ENCODE assay signal across 25 cellular contexts in the genomic region with DNA sequence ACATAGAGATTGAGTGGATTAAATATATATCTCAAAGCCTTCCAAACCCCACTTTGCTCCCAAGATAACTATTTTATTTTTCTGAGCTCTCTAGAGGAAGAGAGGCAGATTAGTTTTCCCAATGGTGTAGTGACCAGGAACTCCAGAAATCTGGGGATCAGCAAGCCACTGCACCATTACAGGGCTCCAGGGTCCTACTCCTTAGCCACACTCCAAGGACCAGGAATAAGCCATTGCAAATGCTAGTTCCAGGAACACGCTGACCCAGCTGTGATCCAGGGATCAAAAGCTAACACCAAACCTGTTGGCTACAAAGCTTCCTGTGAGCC.
A peak's percentile ranks its signal among the peaks of the same experiment; 100 is the strongest.
DNase-seq lines count a peak whose midpoint lies in the region; ATAC-seq, FAIRE-seq and TF ChIP-seq lines count a peak whose summit lies in the region.
"Had no signal": no experiment of that assay in that cellular context is flagged by ENCODE, and none has a peak within 500 bp of the region (broad histone marks: within the 10 kb centered on the region; RNA-seq: fewer than 3 reads in every experiment).

No MANE protein-coding gene starts in this region.

- ATAC-seq in K562: no peak; the same call in 2 of the 3 replicates
- ATAC-seq in foreskin keratinocyte: no peak
- ATAC-seq: CD8-positive, alpha-beta T cell had no signal

- H3K4me1 ChIP-seq in breast epithelium (no peaks in the 10 kb centered on the region), K562 (replicated peaks in 1 of 2; ENCODE audit: control insufficient read depth in 2 of 2, insufficient read depth in 2 of 2, low read length in 2 of 2) (peaks cover 64 to 89% of the 10 kb centered on the region in 2 experiments), foreskin keratinocyte (peaks cover 69% of the 10 kb centered on the region), Caco-2 (no peaks in the 10 kb centered on the region), left ventricle myocardium inferior (no peaks in the 10 kb centered on the region)

- FAIRE-seq in K562 (lab: Jason Lieb, UNC): no peak
- FAIRE-seq: A204.1, GM12891, GM19239, H1 had no signal

- H2AFZ ChIP-seq in K562 (ENCODE audit: low read depth, low read length): peak overlapping the region; percentile 57

- H4K20me1 ChIP-seq in K562 (replicated peaks; ENCODE audit: control insufficient read depth, insufficient read depth, low read length): no peaks in the 10 kb centered on the region
- H4K20me1 ChIP-seq: BLaER1 had no signal

- no peaks in the 10 kb centered on the region for H3K27me3 Mint-ChIP-seq in MCF 10A (ENCODE audit: insufficient read depth, unreplicated experiment)
- H3K27me3 Mint-ChIP-seq in Caco-2 (ENCODE audit: insufficient read depth, unreplicated experiment): no peaks in the 10 kb centered on the region

- BruUV-seq in MCF 10A (replicated peaks; lab: Mats Ljungman, UMichigan) (no TSS peak), K562 (replicated peaks; lab: Mats Ljungman, UMichigan) (no TSS peak), Caco-2 (replicated peaks; lab: Mats Ljungman, UMichigan) (no TSS peak)

- CTCF ChIA-PET in MCF 10A (lab: Yijun Ruan, JAX) (interaction anchor here (0.6 to 2.7 kb wide), 4 partner anchors 115 to 190 kb away, joined by 3 to 10 read pairs (median 4); no protein-coding TSS in a partner anchor), K562 (lab: Yijun Ruan, JAX; ENCODE audit: low intra/inter-chr PET ratio) (no interaction called here), Caco-2 (lab: Charles Lee) (no interaction called here)

- H3K4me2 ChIP-seq in K562 (ENCODE audit: insufficient read depth, low read length): peak overlapping the region; percentile 76
- H3K4me2 ChIP-seq: BLaER1 had no signal

- in situ Hi-C loops in K562 (cut with MboI) (no loop called here), GM13977 (cut with MboI; ENCODE audit: low pct_unique_long_range_greater_than_20kb, low sequenced_read_pairs, unreplicated experiment) (no loop called here)

- no peak for TF ChIP-seq POLR2A in breast epithelium (IDR thresholded peaks at IDR 0.05)
- no peak for TF ChIP-seq POLR2A in K562 (conservative IDR thresholded peaks at IDR 0.05)

- H3K4me3 Mint-ChIP-seq in MCF 10A (ENCODE audit: unreplicated experiment) (no peak overlapping the region), Caco-2 (ENCODE audit: unreplicated experiment) (no peak overlapping the region)
- H3K4me3 Mint-ChIP-seq: B cell; CD4-positive, CD25-positive, alpha-beta regulatory T cell; CD8-positive, alpha-beta T cell had no signal

- intact Hi-C loops in MCF 10A (cut with micrococcal nuclease) (loop anchor here (5.0 kb wide), 1 partner anchor 129 kb away; a partner anchor contains a TSS), breast epithelium (cut with DNase I; ENCODE audit: low total_unique reads) (loop anchor here (1.0 kb wide), 1 partner anchor 30 kb away; no protein-coding TSS in a partner anchor), K562 (cut with micrococcal nuclease) (loop anchor here (2.0 to 10.0 kb wide), 3 partner anchors 51 to 336 kb away; no protein-coding TSS in a partner anchor), Caco-2 (cut with micrococcal nuclease; ENCODE audit: unreplicated experiment) (no loop called here), left ventricle myocardium inferior (cut with micrococcal nuclease) (no loop called here)

- no peak for DNase-seq in MCF 10A (ENCODE audit: unreplicated experiment)
- no peak for DNase-seq in breast epithelium (ENCODE audit: low spot score in 2 of 2)
- DNase-seq in K562 (ENCODE audit: extremely low read depth in 1 of 4, low spot score in 3 of 4): no peak
- DNase-seq in foreskin keratinocyte: no peak
- DNase-seq in cerebellar nuclear complex (lab: John Stamatoyannopoulos, UW): no peak
- DNase-seq in Caco-2: no peak
- DNase-seq in left ventricle myocardium inferior: no peak
- DNase-seq in GM13977 (ENCODE audit: low spot score): no peak
- DNase-seq: Calu3; CD4-positive, CD25-positive, alpha-beta regulatory T cell; CD8-positive, alpha-beta T cell; DMS53; DMS79 treated with DMSO at 0.1 percent for 48 hours; GF-D8; GM23248; H7; HCEC 1CT had no signal

- H3K9me1 ChIP-seq in K562 (ENCODE audit: control insufficient read depth, insufficient read depth, low read length): no peaks in the 10 kb centered on the region

- H3K4me1 Mint-ChIP-seq in MCF 10A (ENCODE audit: insufficient read depth, unreplicated experiment) (peaks cover 54% of the 10 kb centered on the region), Caco-2 (ENCODE audit: low read depth, unreplicated experiment) (no peaks in the 10 kb centered on the region)
- H3K4me1 Mint-ChIP-seq: CD4-positive, CD25-positive, alpha-beta regulatory T cell had no signal

- no peak for TF ChIP-seq CTCF in MCF 10A (IDR thresholded peaks at IDR 0.05; ENCODE audit: unreplicated experiment)
- TF ChIP-seq CTCF in breast epithelium (IDR thresholded peaks at IDR 0.05): no peak
- no peak for TF ChIP-seq CTCF in K562 (IDR thresholded peaks at IDR 0.05 in 2 of 3, conservative IDR thresholded peaks at IDR 0.05 in 1 of 3; ENCODE audit: insufficient read depth in 2 of 3, low read depth in 1 of 3, low read length in 3 of 3)
- no peak for TF ChIP-seq CTCF in foreskin keratinocyte (conservative IDR thresholded peaks at IDR 0.05)
- TF ChIP-seq CTCF in Caco-2 (IDR thresholded peaks at IDR 0.05; ENCODE audit: insufficient read depth in 1 of 2, low read depth in 1 of 2, low read length in 1 of 2, severe bottlenecking in 1 of 2, unreplicated experiment in 1 of 2): no peak
- TF ChIP-seq CTCF in left ventricle myocardium inferior (IDR thresholded peaks at IDR 0.05; ENCODE audit: borderline replicate concordance): no peak
- TF ChIP-seq CTCF in GM13977 (IDR thresholded peaks at IDR 0.05; ENCODE audit: extremely low read depth, insufficient read depth, missing control alignments): no peak

- H3K79me2 ChIP-seq in K562 (ENCODE audit: control insufficient read depth, insufficient read depth, low read length): no peaks in the 10 kb centered on the region

- no peak overlapping the region for H3K4me3 ChIP-seq in breast epithelium
- no peak overlapping the region for H3K4me3 ChIP-seq in K562
- H3K4me3 ChIP-seq in Caco-2 (ENCODE audit: low read depth, low read length): no peak overlapping the region
- H3K4me3 ChIP-seq in left ventricle myocardium inferior: no peak overlapping the region
- H3K4me3 ChIP-seq: BLaER1, GM23248 had no signal

- no peak for TF ChIP-seq EP300 in K562 (IDR thresholded peaks at IDR 0.05; ENCODE audit: low read length)

- H3K9me3 Mint-ChIP-seq in MCF 10A (ENCODE audit: unreplicated experiment) (no peaks in the 10 kb centered on the region), Caco-2 (ENCODE audit: unreplicated experiment) (peaks cover 11% of the 10 kb centered on the region)
- H3K9me3 Mint-ChIP-seq: CD8-positive, alpha-beta T cell had no signal

- H3K27me3 ChIP-seq in breast epithelium: no peaks in the 10 kb centered on the region
- H3K27me3 ChIP-seq in K562 (ENCODE audit: control insufficient read depth in 2 of 2, insufficient read depth in 2 of 2, low read length in 2 of 2): no peaks in the 10 kb centered on the region
- H3K27me3 ChIP-seq in foreskin keratinocyte: no peaks in the 10 kb centered on the region
- no peaks in the 10 kb centered on the region for H3K27me3 ChIP-seq in Caco-2 (replicated peaks; ENCODE audit: control insufficient read depth, insufficient read depth, low read length)
- H3K27me3 ChIP-seq in left ventricle myocardium inferior (ENCODE audit: low read depth): no peaks in the 10 kb centered on the region
- H3K27me3 ChIP-seq: BLaER1 had no signal

- POLR2A ChIA-PET in MCF 10A (lab: Yijun Ruan, JAX): interaction anchor here (0.9 to 9.0 kb wide), 10 partner anchors 8 to 200 kb away, joined by 3 to 282 read pairs (median 32); a partner anchor contains a TSS
- POLR2A ChIA-PET in K562 (lab: Yijun Ruan, JAX): interaction anchor here (0.7 to 2.4 kb wide), 10 partner anchors 13 to 174 kb away, joined by 3 to 11 read pairs (median 3); no protein-coding TSS in a partner anchor
- POLR2A ChIA-PET in Caco-2 (lab: Charles Lee): no interaction called here

- H3K27ac Mint-ChIP-seq in MCF 10A (ENCODE audit: low read depth, unreplicated experiment) (peak overlapping the region; percentile 92), Caco-2 (ENCODE audit: unreplicated experiment) (no peak overlapping the region)
- H3K27ac Mint-ChIP-seq: B cell; CD4-positive, CD25-positive, alpha-beta regulatory T cell; CD8-positive, alpha-beta T cell had no signal

- no peaks in the 10 kb centered on the region for H3K9me3 ChIP-seq in breast epithelium
- no peaks in the 10 kb centered on the region for H3K9me3 ChIP-seq in K562 (replicated peaks; ENCODE audit: control insufficient read depth, insufficient read depth, low read depth, low read length)
- H3K9me3 ChIP-seq in Caco-2: no peaks in the 10 kb centered on the region
- no peaks in the 10 kb centered on the region for H3K9me3 ChIP-seq in left ventricle myocardium inferior (replicated peaks)
- H3K9me3 ChIP-seq: BLaER1 had no signal

- H3K36me3 ChIP-seq in breast epithelium (no peaks in the 10 kb centered on the region), K562 (ENCODE audit: control insufficient read depth, insufficient read depth, low read length) (no peaks in the 10 kb centered on the region), Caco-2 (ENCODE audit: control insufficient read depth, insufficient read depth, low read length) (no peaks in the 10 kb centered on the region), left ventricle myocardium inferior (no peaks in the 10 kb centered on the region)
- H3K36me3 ChIP-seq: BLaER1 had no signal

- WGBS in K562 (ENCODE audit: insufficient coverage, low coverage, missing lambda C conversion rate): 21% methylated on average over 1 of the region's 1 CpG

- H3K9ac ChIP-seq in K562 (ENCODE audit: insufficient read depth in 1 of 2, low read depth in 2 of 2, low read length in 2 of 2): peak overlapping the region; percentile 53 to 67; a peak in 3 of 4 replicates
- H3K9ac ChIP-seq: BLaER1, GM23248 had no signal

- peaks cover 12% of the 10 kb centered on the region for H3K36me3 Mint-ChIP-seq in MCF 10A (ENCODE audit: insufficient read depth, unreplicated experiment)
- no peaks in the 10 kb centered on the region for H3K36me3 Mint-ChIP-seq in Caco-2 (ENCODE audit: insufficient read depth, unreplicated experiment)
- H3K36me3 Mint-ChIP-seq: CD4-positive, CD25-positive, alpha-beta regulatory T cell; CD8-positive, alpha-beta T cell had no signal

- no peak overlapping the region for H3K27ac ChIP-seq in breast epithelium
- H3K27ac ChIP-seq in K562 (ENCODE audit: extremely low read depth, low read depth, low read length): peak overlapping the region; percentile 93
- peak overlapping the region; percentile 99 for H3K27ac ChIP-seq in foreskin keratinocyte
- H3K27ac ChIP-seq in left ventricle myocardium inferior (replicated peaks): no peak overlapping the region
- H3K27ac ChIP-seq: 22Rv1, BLaER1, C4-2B had no signal

- TF ChIP-seq RAD21 in K562 (CRISPR knock-in tag; conservative IDR thresholded peaks at IDR 0.05 in 1 of 2, IDR thresholded peaks at IDR 0.05 in 1 of 2): no peak

TF ChIP-seq in K562, 482 proteins besides CTCF, POLR2A, EP300 and RAD21 (continues in another document):
- TF ChIP-seq MEF2D (tag; conservative IDR thresholded peaks at IDR 0.05; ENCODE audit: low read depth) (no peak), TAF15 (IDR thresholded peaks at IDR 0.05; ENCODE audit: low read depth, low read length) (no peak), NR4A1 (CRISPR knock-in tag; IDR thresholded peaks at IDR 0.05) (no peak), NR4A1 (tag; IDR thresholded peaks at IDR 0.05) (no peak), SUPT5H (IDR thresholded peaks at IDR 0.05) (no peak), KLF16 (IDR thresholded peaks at IDR 0.05) (no peak)

Comparison
In these comparisons a context has a peak if more than half of its experiments do, and no peak if none do; other contexts are left out.
1. H3K27ac ChIP-seq: peak in K562 (single experiment) and foreskin keratinocyte (single experiment); none in breast epithelium (0 of 2) and left ventricle myocardium inferior (single experiment).
2. intact Hi-C loops: an anchor here in MCF 10A (5.0 kb wide), breast epithelium (1.0 kb wide) and K562 (2.0 to 10.0 kb wide); none called in Caco-2 and left ventricle myocardium inferior.